ENCODE assay signal across 1 cellular context in the genomic region with DNA sequence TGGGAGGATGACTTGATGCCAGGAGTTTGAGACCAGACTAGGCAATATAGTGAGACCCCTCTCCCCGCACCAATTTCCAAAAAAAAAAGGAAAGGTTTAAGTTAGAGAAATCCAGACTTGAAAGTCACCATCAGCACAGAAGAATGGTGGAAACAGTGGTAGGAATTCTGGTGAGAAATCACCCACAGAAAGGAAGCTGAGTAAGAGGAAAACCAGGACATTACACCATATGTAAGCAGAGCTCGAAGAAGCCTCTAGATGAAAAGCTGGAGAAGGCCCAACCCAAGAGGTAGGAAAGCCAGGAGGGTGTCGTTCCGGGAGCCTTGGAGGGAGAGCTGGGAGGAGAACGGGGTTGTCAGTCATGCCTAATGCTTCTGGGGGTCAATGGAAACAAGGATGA.
TF ChIP-seq lines count a peak whose summit lies in the region.

No MANE protein-coding gene starts in this region.

TF ChIP-seq in endothelial cell of umbilical vein, 7 proteins besides CTCF, POLR2A, EP300 and RAD21:
- TF ChIP-seq FOS (IDR thresholded peaks at IDR 0.05; ENCODE audit: borderline replicate concordance, insufficient read depth, low read length) (peak; percentile 26), MYC (IDR thresholded peaks at IDR 0.05; ENCODE audit: low read depth, low read length) (no peak)
TF ChIP-seq in endothelial cell of umbilical vein: peak in this region for 1.
